Comparison of ENCODE assay signal across 12 cellular contexts in genomic region chr3:105865867-105866350, GRCh38. TPM values are rescaled to one million over a fixed set of nuclear protein-coding genes. Genes with fewer than 3 reads are reported as not detected.
A peak's percentile ranks its signal among the peaks of the same experiment; 100 is the strongest.
DNase-seq lines count a peak whose midpoint lies in the region; ATAC-seq, FAIRE-seq and TF ChIP-seq lines count a peak whose summit lies in the region.
"Had no signal": no experiment of that assay in that cellular context is flagged by ENCODE, and none has a peak within 500 bp of the region (broad histone marks: within the 10 kb centered on the region; RNA-seq: fewer than 3 reads in every experiment).

No MANE protein-coding gene starts in this region.

- no peaks in the 10 kb centered on the region for H3K9me3 Mint-ChIP-seq in central memory CD8-positive, alpha-beta T cell
- no peaks in the 10 kb centered on the region for H3K9me3 Mint-ChIP-seq in natural killer cell
- H3K9me3 Mint-ChIP-seq: naive B cell had no signal

- CTCF ChIA-PET in AG04450 (lab: Charles Lee) = no interaction called here

- H3K27me3 ChIP-seq in AG04450 (ENCODE audit: control insufficient read depth, insufficient read depth, low read length) (no peaks in the 10 kb centered on the region), HUES64 (ENCODE audit: insufficient read depth, low read length) (no peaks in the 10 kb centered on the region)

- TF ChIP-seq CTCF in AG04450 (IDR thresholded peaks at IDR 0.05; ENCODE audit: low read depth, low read length) = no peak
- no peak for TF ChIP-seq CTCF in natural killer cell (IDR thresholded peaks at IDR 0.05)
- no peak for TF ChIP-seq CTCF in GM13976 (IDR thresholded peaks at IDR 0.05; ENCODE audit: borderline replicate concordance, control extremely low read depth, extremely low read depth, insufficient read depth, missing control alignments)

- H3K36me3 Mint-ChIP-seq in central memory CD8-positive, alpha-beta T cell (ENCODE audit: insufficient read depth) = peaks cover 45% of the 10 kb centered on the region
- H3K36me3 Mint-ChIP-seq in natural killer cell = peaks cover 8% of the 10 kb centered on the region

- FAIRE-seq in GM12892 (lab: Jason Lieb, UNC) = no peak

- peak overlapping the region; percentile 96 for H3K4me3 Mint-ChIP-seq in central memory CD8-positive, alpha-beta T cell
- H3K4me3 Mint-ChIP-seq in natural killer cell = peak overlapping the region; percentile 100

- no peak for TF ChIP-seq POLR2A in GM12892 (IDR thresholded peaks at IDR 0.05; ENCODE audit: low read depth, low read length)

- H3K9me3 ChIP-seq in AG04450 (ENCODE audit: control insufficient read depth, insufficient read depth, low read length) (no peaks in the 10 kb centered on the region; the same call in 1 of the 2 replicates), HUES64 (ENCODE audit: insufficient read depth, low read depth, low read length) (no peaks in the 10 kb centered on the region)

- H3K27ac ChIP-seq in AG04450 (ENCODE audit: low read depth, low read length) (no peak overlapping the region), HUES64 (ENCODE audit: low read depth, low read length) (no peak overlapping the region)

- H3K4me1 Mint-ChIP-seq in central memory CD8-positive, alpha-beta T cell = peaks cover 49% of the 10 kb centered on the region
- H3K4me1 Mint-ChIP-seq in natural killer cell = peaks cover 55 to 64% of the 10 kb centered on the region in 2 donors

- peak overlapping the region; percentile 97 for H3K27ac Mint-ChIP-seq in central memory CD8-positive, alpha-beta T cell (ENCODE audit: low read depth)
- H3K27ac Mint-ChIP-seq in natural killer cell = peak overlapping the region; percentile 95 to 97

- H3K9ac ChIP-seq in HUES64 (ENCODE audit: low read depth, low read length) = no peak overlapping the region

- peak overlapping the region; percentile 84 for H3K4me3 ChIP-seq in AG04450 (ENCODE audit: low read depth, low read length)
- peak overlapping the region; percentile 73; the same call in 1 of the 2 replicates for H3K4me3 ChIP-seq in HUES64 (ENCODE audit: low read length)

- POLR2A ChIA-PET in AG04450 (lab: Yijun Ruan, JAX) = no interaction called here

- peaks cover 29% of the 10 kb centered on the region for H3K4me1 ChIP-seq in HUES64 (ENCODE audit: insufficient read depth, low read length)

- in situ Hi-C loops in GM13976 (cut with MboI; ENCODE audit: low sequenced_read_pairs, unreplicated experiment) = loop anchor here (25.0 kb wide), 2 partner anchors 321 to 746 kb away; no protein-coding TSS in a partner anchor

- WGBS in HUES64 = 85% methylated on average over 1 of the region's 1 CpG

- ATAC-seq in central memory CD8-positive, alpha-beta T cell (replicated peaks; ENCODE audit: extremely low read depth, poor library complexity, severe bottlenecking) = no peak
- ATAC-seq in natural killer cell (no peak), GM18868 (IDR thresholded peaks at IDR 0.05; ENCODE audit: unreplicated experiment) (no peak)
- ATAC-seq: esophagus mucosa had no signal

- no peak for DNase-seq in AG04450 (ENCODE audit: low read depth, low spot score)
- DNase-seq in central memory CD8-positive, alpha-beta T cell (ENCODE audit: low spot score in 2 of 2) = no peak
- DNase-seq in natural killer cell = no peak
- no peak for DNase-seq in GM13976 (ENCODE audit: low spot score)
- DNase-seq in DMS114 treated with DMSO at 0.1 percent for 48 hours (lab: John Stamatoyannopoulos, UW; ENCODE audit: unreplicated experiment) = no peak
- DNase-seq in GM12892 (ENCODE audit: insufficient read length) = no peak
- DNase-seq: activated CD4-positive, alpha-beta T cell treated with anti-CD3 and anti-CD28 coated beads for 1 hour; naive B cell; NCI-H345 had no signal

- no peaks in the 10 kb centered on the region for H3K27me3 Mint-ChIP-seq in central memory CD8-positive, alpha-beta T cell
- no peaks in the 10 kb centered on the region for H3K27me3 Mint-ChIP-seq in natural killer cell (ENCODE audit: low read depth in 2 of 2)
- H3K27me3 Mint-ChIP-seq: naive B cell had no signal

- peaks cover 37% of the 10 kb centered on the region for H3K36me3 ChIP-seq in HUES64 (ENCODE audit: insufficient read depth, low read length)

- intact Hi-C loops in natural killer cell (cut with micrococcal nuclease) = loop anchor here (2.0 to 10.0 kb wide), 5 partner anchors 59 to 469 kb away; no protein-coding TSS in a partner anchor

RNA-seq across cellular contexts. Expression of gene CBLB, which starts 2.9 kb away (rescaled TPM):
- 18.5 and 24.7 TPM in 2 replicates for polyA plus RNA-seq in AG04450 (2011; rRNA removed)
- polyA minus RNA-seq in AG04450 (2011; rRNA and poly(A)+ RNA removed) = 27.9 and 39.1 TPM in 2 replicates
- 16.9 TPM for polyA plus RNA-seq in HUES64 (2013, experiment 1 of 2)
- polyA plus RNA-seq in HUES64 (2013, experiment 2 of 2) = 16.5 TPM
- total RNA-seq in natural killer cell = 100 to 1,000 TPM; 180 to 287 (median 230) TPM
- 12.4 TPM for polyA plus RNA-seq in GM12892 (2012; ENCODE audit: missing spikeins)
